17 cellular contexts compared by ENCODE assay signal in the genomic region with DNA sequence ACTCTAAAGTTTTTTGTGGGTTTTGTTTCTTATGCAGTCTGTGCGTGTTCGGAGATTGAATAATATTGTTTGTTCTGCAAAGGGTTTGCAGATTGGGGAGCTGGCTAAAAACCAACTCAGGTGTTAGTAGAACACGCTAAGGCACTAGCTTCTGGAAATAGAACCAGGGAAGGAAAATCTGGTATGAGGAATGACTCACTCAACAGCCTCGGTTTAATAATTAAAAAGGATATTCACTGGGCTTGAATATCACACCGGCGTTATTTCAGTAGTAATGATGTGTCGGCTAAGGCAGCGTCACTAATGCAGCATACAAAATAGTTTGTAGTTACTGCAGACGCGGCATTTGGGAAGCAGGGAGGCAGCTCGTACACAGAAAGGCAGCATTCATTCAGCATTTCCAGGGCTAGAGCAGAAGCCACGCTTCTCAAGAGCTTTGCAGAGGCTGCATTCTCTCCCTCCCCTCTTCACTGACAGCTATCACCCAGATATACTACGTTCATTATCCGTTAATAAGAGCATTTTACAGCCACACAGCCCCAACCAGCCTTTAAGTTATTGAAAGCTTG. TPM values are rescaled to one million over a fixed set of nuclear protein-coding genes. Genes with fewer than 3 reads are reported as not detected.
DNase-seq lines count a peak whose midpoint lies in the region; ATAC-seq and TF ChIP-seq lines count a peak whose summit lies in the region.
"Had no signal": no experiment of that assay in that cellular context is flagged by ENCODE, and none has a peak within 500 bp of the region (broad histone marks: within the 10 kb centered on the region; RNA-seq: fewer than 3 reads in every experiment).

No MANE protein-coding gene starts in this region.

- H3K9me3 ChIP-seq in heart right ventricle (no peaks in the 10 kb centered on the region), upper lobe of right lung (no peaks in the 10 kb centered on the region)

- intact Hi-C loops in left ventricle myocardium superior (cut with micrococcal nuclease) (loop anchor here (10.0 kb wide), 2 partner anchors 403 to 473 kb away; no protein-coding TSS in a partner anchor), heart right ventricle (cut with DNase I) (loop anchor here in 9 of 10 donors (2.0 to 10.0 kb wide), 14 partner anchors 143 to 591 kb away; a partner anchor contains a TSS), upper lobe of right lung (cut with DNase I) (no loop called here)

- H3K27me3 ChIP-seq in heart right ventricle (peaks cover 0 to 61% (median 0%) of the 10 kb centered on the region in 7 donors), upper lobe of right lung (no peaks in the 10 kb centered on the region)

- DNase-seq in left ventricle myocardium superior = no peak
- no peak for DNase-seq in heart right ventricle
- DNase-seq in foreskin melanocyte = peak; percentile 59
- DNase-seq in upper lobe of right lung = no peak
- DNase-seq in stimulated activated CD4-positive, alpha-beta T cell treated with anti-CD3 and anti-CD28 coated beads, Interleukin-4, amount 100 ng/mL, for 24 hours = no peak
- DNase-seq in superior temporal gyrus (ENCODE audit: extremely low spot score) = no peak
- no peak for DNase-seq in NCI-H1105 (lab: John Stamatoyannopoulos, UW)
- DNase-seq: activated CD4-positive, alpha-beta T cell treated with anti-CD3 and anti-CD28 coated beads for 36 hours; activated T-cell treated with anti-CD3 and anti-CD28 coated beads, Interleukin-2, amount 50 U/mL, for 4 hours; COR-L47; GF-D8; NCI-H1930; stimulated activated CD4-positive, alpha-beta T cell treated with anti-CD3 and anti-CD28 coated beads, Interleukin-4, amount 100 ng/mL, for 4 hours had no signal

- WGBS in heart right ventricle, 2 donors = 59 to 74% methylated on average over 14 of the region's 14 CpGs

- H3K4me3 ChIP-seq in heart right ventricle = peak overlapping the region in 3 of 10 donors; percentile 7 to 29 (median 20)
- H3K4me3 ChIP-seq in upper lobe of right lung = peak overlapping the region; percentile 37

- H3K4me1 ChIP-seq in heart right ventricle (peaks cover 0 to 20% (median 2%) of the 10 kb centered on the region in 9 donors), upper lobe of right lung (peaks cover under 1% of the 10 kb centered on the region)

- H3K27me3 Mint-ChIP-seq in nephron (ENCODE audit: low read depth) = peaks cover 53% of the 10 kb centered on the region

- H3K27ac ChIP-seq in heart right ventricle = peak overlapping the region in 1 of 10 donors; percentile 42
- H3K27ac ChIP-seq in upper lobe of right lung = no peak overlapping the region
- H3K27ac ChIP-seq: RWPE1 had no signal

- H3K27ac Mint-ChIP-seq in nephron = peak overlapping the region; percentile 23 to 55 (median 26)
- H3K27ac Mint-ChIP-seq: activated CD4-positive, alpha-beta T cell treated with anti-CD3 and anti-CD28 coated beads for 36 hours; T-helper 1 cell treated with Interleukin-12 subunit alpha and Interleukin-12 subunit beta and Interleukin-4 antibody, amounts not matched to agents 30 μg/mL and 1 μg/mL, for 36 hours had no signal

- TF ChIP-seq CTCF in heart right ventricle (IDR thresholded peaks at IDR 0.05) (no peak), nephron (IDR thresholded peaks at IDR 0.05; ENCODE audit: unreplicated experiment in 3 of 3) (no peak), upper lobe of right lung (IDR thresholded peaks at IDR 0.05) (no peak)

- no peaks in the 10 kb centered on the region for H3K9me3 Mint-ChIP-seq in nephron
- H3K9me3 Mint-ChIP-seq: activated T-cell treated with anti-CD3 and anti-CD28 coated beads, Interleukin-2, amount 50 U/mL, for 4 hours; T-helper 1 cell treated with Interleukin-12 subunit alpha and Interleukin-12 subunit beta and Interleukin-4 antibody, amounts not matched to agents 30 μg/mL and 1 μg/mL, for 36 hours had no signal

- H3K36me3 Mint-ChIP-seq in nephron (ENCODE audit: low read depth) = no peaks in the 10 kb centered on the region

- H3K4me3 Mint-ChIP-seq in nephron = peak overlapping the region; percentile 55 to 82 (median 78)
- H3K4me3 Mint-ChIP-seq: activated CD4-positive, alpha-beta T cell treated with anti-CD3 and anti-CD28 coated beads for 36 hours; T-helper 1 cell treated with Interleukin-12 subunit alpha and Interleukin-12 subunit beta and Interleukin-4 antibody, amounts not matched to agents 30 μg/mL and 1 μg/mL, for 36 hours had no signal

- peaks cover 40% of the 10 kb centered on the region for H3K4me1 Mint-ChIP-seq in nephron

- no peaks in the 10 kb centered on the region for H3K36me3 ChIP-seq in heart right ventricle
- no peaks in the 10 kb centered on the region for H3K36me3 ChIP-seq in upper lobe of right lung

- ATAC-seq in left ventricle myocardium superior (peak; percentile 7), heart right ventricle (no peak), upper lobe of right lung (no peak)
- ATAC-seq: activated CD4-positive, alpha-beta T cell treated with anti-CD3 and anti-CD28 coated beads for 36 hours; activated T-cell treated with anti-CD3 and anti-CD28 coated beads, Interleukin-2, amount 50 U/mL, for 4 hours had no signal

RNA-seq across cellular contexts. Expression of a gene that starts 1.7 kb away (rescaled TPM):
- total RNA-seq in left ventricle myocardium superior (1.4 TPM), heart right ventricle (1 to 10 TPM in 9 of 10 donors, under 1 TPM in 1; 0.77 to 4.1 (median 1.8) TPM), upper lobe of right lung (7.1 TPM)
- polyA plus RNA-seq in heart right ventricle = 1 to 10 TPM in 1 of 2 donors, under 1 TPM in 1; 0.44 to 2.5 TPM
- total RNA-seq: A673; activated CD4-positive, alpha-beta T cell treated with anti-CD3 and anti-CD28 coated beads for 36 hours had no signal
